28 cellular contexts compared by ENCODE assay signal in the genomic region with DNA sequence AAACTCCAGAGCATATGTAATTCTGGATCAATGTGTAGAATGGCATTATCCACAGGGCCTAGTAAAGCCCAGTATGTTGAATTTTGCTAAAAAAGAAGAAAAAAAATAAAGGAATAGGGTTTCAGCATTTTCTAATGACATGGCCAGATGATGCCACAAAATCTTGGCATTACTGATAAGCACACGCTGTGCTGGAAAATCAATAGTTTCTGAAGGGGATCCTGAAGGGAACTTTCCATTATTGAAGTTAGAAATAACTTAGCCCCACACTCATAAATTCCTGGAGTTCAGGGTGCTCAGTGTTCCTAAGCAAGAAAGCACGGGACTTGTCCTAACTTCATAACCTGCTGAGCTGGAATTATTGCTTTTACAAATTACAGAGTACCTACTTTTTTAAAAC.
"Had no signal": no experiment of that assay in that cellular context is flagged by ENCODE, and none has a peak within 500 bp of the region (broad histone marks: within the 10 kb centered on the region; RNA-seq: fewer than 3 reads in every experiment).

No MANE protein-coding gene starts in this region.

- H3K36me3 ChIP-seq: colonic mucosa, gastrocnemius medialis, left lung had no signal

- H3K9me3 ChIP-seq: colonic mucosa, esophagus squamous epithelium, gastrocnemius medialis, left lung, lower lobe of right lung, mucosa of descending colon had no signal

- DNase-seq: colonic mucosa; cortex of kidney; effector CD8-positive, alpha-beta T cell; effector memory CD8-positive, alpha-beta T cell; endodermal cell; erythroblast; esophagus squamous epithelium; foreskin fibroblast; foreskin melanocyte; gastrocnemius medialis; glutamatergic neuron; head of caudate nucleus; hypothalamus; immature natural killer cell; islet precursor cell; kidney; kidney glomerular epithelial cell; left colon; left ventricle myocardium superior; lower lobe of right lung; mesenchymal stem cell; mucosa of descending colon had no signal

- H3K4me1 Mint-ChIP-seq: mesothelial cell of epicardium had no signal

- ATAC-seq: effector memory CD8-positive, alpha-beta T cell; esophagus mucosa; gastrocnemius medialis; left colon; left lung; left ventricle myocardium superior; lower lobe of right lung; mucosa of descending colon had no signal

- H3K27ac ChIP-seq: colonic mucosa, epithelial cell of prostate, esophagus squamous epithelium, gastrocnemius medialis, hepatocyte, left lung, lower lobe of right lung had no signal

- H3K4me1 ChIP-seq: colonic mucosa had no signal

- H3K4me3 Mint-ChIP-seq: dendritic cell treated with granulocyte-macrophage colony-stimulating factor and Interleukin-4, amounts not matched to agents 40 ng/mL and 50 ng/mL, for 4 days; effector memory CD8-positive, alpha-beta T cell; endodermal cell; immature natural killer cell; mesothelial cell of epicardium had no signal

- H3K4me3 ChIP-seq: colonic mucosa, esophagus squamous epithelium, gastrocnemius medialis, hepatocyte, left lung, lower lobe of right lung, mucosa of descending colon had no signal

- H3K27me3 Mint-ChIP-seq: dendritic cell treated with granulocyte-macrophage colony-stimulating factor and Interleukin-4, amounts not matched to agents 40 ng/mL and 50 ng/mL, for 4 days; effector memory CD8-positive, alpha-beta T cell had no signal

- H3K27me3 ChIP-seq: colonic mucosa, esophagus squamous epithelium, gastrocnemius medialis, hepatocyte, left lung had no signal

- H3K9me3 Mint-ChIP-seq: dendritic cell treated with granulocyte-macrophage colony-stimulating factor and Interleukin-4, amounts not matched to agents 40 ng/mL and 50 ng/mL, for 4 days; effector memory CD8-positive, alpha-beta T cell; endodermal cell; immature natural killer cell; mesothelial cell of epicardium had no signal
